ENCODE assay signal across 9 cellular contexts in genomic region chr10:102540023-102540422, GRCh38. TPM values are rescaled to one million over a fixed set of nuclear protein-coding genes. Genes with fewer than 3 reads are reported as not detected.
DNase-seq lines count a peak whose midpoint lies in the region; ATAC-seq and TF ChIP-seq lines count a peak whose summit lies in the region.
"Had no signal": no experiment of that assay in that cellular context is flagged by ENCODE, and none has a peak within 500 bp of the region (broad histone marks: within the 10 kb centered on the region; RNA-seq: fewer than 3 reads in every experiment).

No MANE protein-coding gene starts in this region.

- no peak for TF ChIP-seq EP300 in ovary (IDR thresholded peaks at IDR 0.05)

- CTCF ChIA-PET in activated CD4-positive, alpha-beta T cell treated with anti-CD3 and anti-CD28 coated beads for 36 hours (lab: Charles Lee) = interaction anchor here (0.6 to 2.1 kb wide), 5 partner anchors 10 to 70 kb away, joined by 3 to 5 read pairs (median 3); no protein-coding TSS in a partner anchor
- CTCF ChIA-PET in RWPE1 (lab: Yijun Ruan, JAX) = interaction anchor here (0.7 kb wide), 1 partner anchor 87 kb away, joined by 3 read pairs; no protein-coding TSS in a partner anchor

- ATAC-seq in activated CD4-positive, alpha-beta T cell treated with anti-CD3 and anti-CD28 coated beads for 36 hours = peak; percentile 96
- peak; percentile 80 for ATAC-seq in HG02610 (IDR thresholded peaks at IDR 0.05; ENCODE audit: unreplicated experiment)
- ATAC-seq in HG03139 (IDR thresholded peaks at IDR 0.05; ENCODE audit: unreplicated experiment) = no peak
- ATAC-seq in GM21576 (IDR thresholded peaks at IDR 0.05; ENCODE audit: unreplicated experiment) = no peak

- H3K9me3 ChIP-seq in ovary = no peaks in the 10 kb centered on the region
- H3K9me3 ChIP-seq: neutrophil had no signal

- H3K27ac ChIP-seq in RWPE1 (no peak overlapping the region), ovary (no peak overlapping the region)
- H3K27ac ChIP-seq: neutrophil had no signal

- H3K36me3 Mint-ChIP-seq in activated CD4-positive, alpha-beta T cell treated with anti-CD3 and anti-CD28 coated beads for 36 hours (ENCODE audit: low read depth) = no peaks in the 10 kb centered on the region
- H3K36me3 Mint-ChIP-seq in activated CD4-positive, alpha-beta T cell treated with anti-CD3 and anti-CD28 coated beads, Interleukin-2, amount 10 ng/mL, durations not matched to agents 24 days and 14 days (ENCODE audit: low read depth) = no peaks in the 10 kb centered on the region

- intact Hi-C loops in activated CD4-positive, alpha-beta T cell treated with anti-CD3 and anti-CD28 coated beads for 36 hours (cut with DNase I, micrococcal nuclease) = no loop called here
- intact Hi-C loops in activated CD4-positive, alpha-beta T cell treated with anti-CD3 and anti-CD28 coated beads, Interleukin-2, amount 10 ng/mL, durations not matched to agents 24 days and 14 days (cut with micrococcal nuclease) = no loop called here
- intact Hi-C loops in ovary (cut with DNase I) = no loop called here

- DNase-seq in activated CD4-positive, alpha-beta T cell treated with anti-CD3 and anti-CD28 coated beads for 36 hours = peak; percentile 35
- no peak for DNase-seq in activated CD4-positive, alpha-beta T cell treated with anti-CD3 and anti-CD28 coated beads, Interleukin-2, amount 10 ng/mL, durations not matched to agents 24 days and 14 days
- DNase-seq in RWPE1 (ENCODE audit: low spot score) (peak; percentile 24), iris pigment epithelial cell (ENCODE audit: low read depth) (peak; percentile 35), ovary (no peak)

- POLR2A ChIA-PET in activated CD4-positive, alpha-beta T cell treated with anti-CD3 and anti-CD28 coated beads for 36 hours (lab: Charles Lee) = no interaction called here
- POLR2A ChIA-PET in RWPE1 (lab: Yijun Ruan, JAX; ENCODE audit: low non-redundant PET) = no interaction called here

- TF ChIP-seq CTCF in RWPE1 (conservative IDR thresholded peaks at IDR 0.05; ENCODE audit: low read depth) (no peak; the same call in 1 of the 2 replicates), ovary (IDR thresholded peaks at IDR 0.05) (no peak)

- no peaks in the 10 kb centered on the region for H3K4me1 ChIP-seq in ovary (ENCODE audit: insufficient read depth)

- H3K36me3 ChIP-seq in ovary = no peaks in the 10 kb centered on the region
- H3K36me3 ChIP-seq: neutrophil had no signal

- H3K4me1 Mint-ChIP-seq in activated CD4-positive, alpha-beta T cell treated with anti-CD3 and anti-CD28 coated beads for 36 hours = peaks cover 18% of the 10 kb centered on the region
- peaks cover 12% of the 10 kb centered on the region for H3K4me1 Mint-ChIP-seq in activated CD4-positive, alpha-beta T cell treated with anti-CD3 and anti-CD28 coated beads, Interleukin-2, amount 10 ng/mL, durations not matched to agents 24 days and 14 days

- no peaks in the 10 kb centered on the region for H3K27me3 ChIP-seq in ovary
- H3K27me3 ChIP-seq: neutrophil had no signal

- TF ChIP-seq POLR2A in ovary (IDR thresholded peaks at IDR 0.05) = no peak

- no peak overlapping the region for H3K27ac Mint-ChIP-seq in activated CD4-positive, alpha-beta T cell treated with anti-CD3 and anti-CD28 coated beads for 36 hours
- no peak overlapping the region for H3K27ac Mint-ChIP-seq in activated CD4-positive, alpha-beta T cell treated with anti-CD3 and anti-CD28 coated beads, Interleukin-2, amount 10 ng/mL, durations not matched to agents 24 days and 14 days

- H3K4me3 Mint-ChIP-seq in activated CD4-positive, alpha-beta T cell treated with anti-CD3 and anti-CD28 coated beads for 36 hours = no peak overlapping the region
- H3K4me3 Mint-ChIP-seq in activated CD4-positive, alpha-beta T cell treated with anti-CD3 and anti-CD28 coated beads, Interleukin-2, amount 10 ng/mL, durations not matched to agents 24 days and 14 days = no peak overlapping the region

- H3K27me3 Mint-ChIP-seq in activated CD4-positive, alpha-beta T cell treated with anti-CD3 and anti-CD28 coated beads for 36 hours = no peaks in the 10 kb centered on the region
- no peaks in the 10 kb centered on the region for H3K27me3 Mint-ChIP-seq in activated CD4-positive, alpha-beta T cell treated with anti-CD3 and anti-CD28 coated beads, Interleukin-2, amount 10 ng/mL, durations not matched to agents 24 days and 14 days

- H3K4me3 ChIP-seq in ovary = no peak overlapping the region

- 65 to 88% (median 82%) methylated on average over 1 of the region's 1 CpG for WGBS in ovary, 3 donors

- no peaks in the 10 kb centered on the region for H3K9me3 Mint-ChIP-seq in activated CD4-positive, alpha-beta T cell treated with anti-CD3 and anti-CD28 coated beads for 36 hours (ENCODE audit: low read depth)
- H3K9me3 Mint-ChIP-seq in activated CD4-positive, alpha-beta T cell treated with anti-CD3 and anti-CD28 coated beads, Interleukin-2, amount 10 ng/mL, durations not matched to agents 24 days and 14 days = no peaks in the 10 kb centered on the region

RNA-seq across cellular contexts. Expression of gene SUFU, which starts 36.3 kb away (rescaled TPM):
- total RNA-seq in activated CD4-positive, alpha-beta T cell treated with anti-CD3 and anti-CD28 coated beads for 36 hours = 1 to 10 TPM; 8.4 to 9.5 TPM
- 8.4 and 9.9 TPM in 2 replicates for total RNA-seq in activated CD4-positive, alpha-beta T cell treated with anti-CD3 and anti-CD28 coated beads, Interleukin-2, amount 10 ng/mL, durations not matched to agents 24 days and 14 days
- total RNA-seq in ovary = 10 to 100 TPM in 5 of 7 donors, 1 to 10 TPM in 2; 4.6 to 19.1 (median 16.1) TPM
- 10 to 100 TPM in 1 of 2 donors, 1 to 10 TPM in 1; 6.8 to 14.2 TPM for polyA plus RNA-seq in ovary

RNA-seq across cellular contexts. Expression of gene ACTR1A, which starts 37.5 kb away (rescaled TPM):
- 10 to 100 TPM; 51.1 to 53.3 TPM for total RNA-seq in activated CD4-positive, alpha-beta T cell treated with anti-CD3 and anti-CD28 coated beads for 36 hours
- total RNA-seq in activated CD4-positive, alpha-beta T cell treated with anti-CD3 and anti-CD28 coated beads, Interleukin-2, amount 10 ng/mL, durations not matched to agents 24 days and 14 days = 60.9 and 64.8 TPM in 2 replicates
- total RNA-seq in ovary = 10 to 100 TPM; 38.0 to 82.3 (median 60.1) TPM
- 10 to 100 TPM; 45.3 to 83.6 TPM for polyA plus RNA-seq in ovary

Comparison
In these comparisons a context has a peak if more than half of its experiments do, and no peak if none do; other contexts are left out.
1. DNase-seq: peak in activated CD4-positive, alpha-beta T cell treated with anti-CD3 and anti-CD28 coated beads for 36 hours (single experiment), RWPE1 (single experiment) and iris pigment epithelial cell (single experiment); none in activated CD4-positive, alpha-beta T cell treated with anti-CD3 and anti-CD28 coated beads, Interleukin-2, amount 10 ng/mL, durations not matched to agents 24 days and 14 days (single experiment) and ovary (0 of 5).
2. ATAC-seq: peak in activated CD4-positive, alpha-beta T cell treated with anti-CD3 and anti-CD28 coated beads for 36 hours (single experiment) and HG02610 (single experiment); none in HG03139 (single experiment) and GM21576 (single experiment).